1 cellular context compared by ENCODE assay signal in the genomic region with DNA sequence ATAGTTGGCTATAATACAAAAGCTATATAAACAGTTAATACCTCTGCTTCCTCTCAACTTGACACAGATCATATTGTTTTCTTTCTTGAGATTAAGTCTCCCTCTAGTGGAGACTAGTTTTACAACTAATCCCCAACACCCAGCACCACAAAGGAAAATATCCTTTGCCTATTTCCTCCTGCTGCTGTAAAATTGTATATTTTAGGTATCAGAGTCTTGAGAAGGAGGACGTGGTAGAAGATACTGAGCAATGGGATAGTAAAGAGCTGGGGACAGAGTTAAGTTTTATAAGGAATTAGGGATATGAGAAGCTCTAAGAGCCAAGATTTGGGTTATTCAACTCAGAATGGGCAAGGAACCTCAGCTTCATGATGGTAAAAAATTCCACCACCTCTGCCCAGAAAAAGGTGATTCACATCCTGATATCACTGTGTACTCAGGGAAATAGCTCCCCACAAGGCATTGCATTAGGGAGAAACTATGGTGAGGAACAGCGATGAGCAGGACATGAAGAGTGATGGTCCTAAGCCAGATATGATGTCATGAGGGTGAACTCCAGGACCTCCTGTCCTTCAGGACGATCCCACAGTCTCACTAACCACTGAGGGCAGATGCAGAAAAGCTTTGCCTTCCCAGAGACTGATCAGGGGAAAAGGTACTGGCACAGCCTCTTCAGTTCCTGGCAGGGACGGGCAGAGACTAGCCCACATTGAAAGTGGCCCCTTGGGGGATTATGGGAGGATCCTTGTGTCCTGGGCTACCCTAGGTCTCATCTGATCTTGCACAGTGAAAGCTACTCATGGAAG.
TF ChIP-seq lines count a peak whose summit lies in the region.

No MANE protein-coding gene starts in this region.

TF ChIP-seq in GM23338, 12 proteins besides CTCF, POLR2A, EP300 and RAD21 (continued from another document):
- TF ChIP-seq, protein P1, sequence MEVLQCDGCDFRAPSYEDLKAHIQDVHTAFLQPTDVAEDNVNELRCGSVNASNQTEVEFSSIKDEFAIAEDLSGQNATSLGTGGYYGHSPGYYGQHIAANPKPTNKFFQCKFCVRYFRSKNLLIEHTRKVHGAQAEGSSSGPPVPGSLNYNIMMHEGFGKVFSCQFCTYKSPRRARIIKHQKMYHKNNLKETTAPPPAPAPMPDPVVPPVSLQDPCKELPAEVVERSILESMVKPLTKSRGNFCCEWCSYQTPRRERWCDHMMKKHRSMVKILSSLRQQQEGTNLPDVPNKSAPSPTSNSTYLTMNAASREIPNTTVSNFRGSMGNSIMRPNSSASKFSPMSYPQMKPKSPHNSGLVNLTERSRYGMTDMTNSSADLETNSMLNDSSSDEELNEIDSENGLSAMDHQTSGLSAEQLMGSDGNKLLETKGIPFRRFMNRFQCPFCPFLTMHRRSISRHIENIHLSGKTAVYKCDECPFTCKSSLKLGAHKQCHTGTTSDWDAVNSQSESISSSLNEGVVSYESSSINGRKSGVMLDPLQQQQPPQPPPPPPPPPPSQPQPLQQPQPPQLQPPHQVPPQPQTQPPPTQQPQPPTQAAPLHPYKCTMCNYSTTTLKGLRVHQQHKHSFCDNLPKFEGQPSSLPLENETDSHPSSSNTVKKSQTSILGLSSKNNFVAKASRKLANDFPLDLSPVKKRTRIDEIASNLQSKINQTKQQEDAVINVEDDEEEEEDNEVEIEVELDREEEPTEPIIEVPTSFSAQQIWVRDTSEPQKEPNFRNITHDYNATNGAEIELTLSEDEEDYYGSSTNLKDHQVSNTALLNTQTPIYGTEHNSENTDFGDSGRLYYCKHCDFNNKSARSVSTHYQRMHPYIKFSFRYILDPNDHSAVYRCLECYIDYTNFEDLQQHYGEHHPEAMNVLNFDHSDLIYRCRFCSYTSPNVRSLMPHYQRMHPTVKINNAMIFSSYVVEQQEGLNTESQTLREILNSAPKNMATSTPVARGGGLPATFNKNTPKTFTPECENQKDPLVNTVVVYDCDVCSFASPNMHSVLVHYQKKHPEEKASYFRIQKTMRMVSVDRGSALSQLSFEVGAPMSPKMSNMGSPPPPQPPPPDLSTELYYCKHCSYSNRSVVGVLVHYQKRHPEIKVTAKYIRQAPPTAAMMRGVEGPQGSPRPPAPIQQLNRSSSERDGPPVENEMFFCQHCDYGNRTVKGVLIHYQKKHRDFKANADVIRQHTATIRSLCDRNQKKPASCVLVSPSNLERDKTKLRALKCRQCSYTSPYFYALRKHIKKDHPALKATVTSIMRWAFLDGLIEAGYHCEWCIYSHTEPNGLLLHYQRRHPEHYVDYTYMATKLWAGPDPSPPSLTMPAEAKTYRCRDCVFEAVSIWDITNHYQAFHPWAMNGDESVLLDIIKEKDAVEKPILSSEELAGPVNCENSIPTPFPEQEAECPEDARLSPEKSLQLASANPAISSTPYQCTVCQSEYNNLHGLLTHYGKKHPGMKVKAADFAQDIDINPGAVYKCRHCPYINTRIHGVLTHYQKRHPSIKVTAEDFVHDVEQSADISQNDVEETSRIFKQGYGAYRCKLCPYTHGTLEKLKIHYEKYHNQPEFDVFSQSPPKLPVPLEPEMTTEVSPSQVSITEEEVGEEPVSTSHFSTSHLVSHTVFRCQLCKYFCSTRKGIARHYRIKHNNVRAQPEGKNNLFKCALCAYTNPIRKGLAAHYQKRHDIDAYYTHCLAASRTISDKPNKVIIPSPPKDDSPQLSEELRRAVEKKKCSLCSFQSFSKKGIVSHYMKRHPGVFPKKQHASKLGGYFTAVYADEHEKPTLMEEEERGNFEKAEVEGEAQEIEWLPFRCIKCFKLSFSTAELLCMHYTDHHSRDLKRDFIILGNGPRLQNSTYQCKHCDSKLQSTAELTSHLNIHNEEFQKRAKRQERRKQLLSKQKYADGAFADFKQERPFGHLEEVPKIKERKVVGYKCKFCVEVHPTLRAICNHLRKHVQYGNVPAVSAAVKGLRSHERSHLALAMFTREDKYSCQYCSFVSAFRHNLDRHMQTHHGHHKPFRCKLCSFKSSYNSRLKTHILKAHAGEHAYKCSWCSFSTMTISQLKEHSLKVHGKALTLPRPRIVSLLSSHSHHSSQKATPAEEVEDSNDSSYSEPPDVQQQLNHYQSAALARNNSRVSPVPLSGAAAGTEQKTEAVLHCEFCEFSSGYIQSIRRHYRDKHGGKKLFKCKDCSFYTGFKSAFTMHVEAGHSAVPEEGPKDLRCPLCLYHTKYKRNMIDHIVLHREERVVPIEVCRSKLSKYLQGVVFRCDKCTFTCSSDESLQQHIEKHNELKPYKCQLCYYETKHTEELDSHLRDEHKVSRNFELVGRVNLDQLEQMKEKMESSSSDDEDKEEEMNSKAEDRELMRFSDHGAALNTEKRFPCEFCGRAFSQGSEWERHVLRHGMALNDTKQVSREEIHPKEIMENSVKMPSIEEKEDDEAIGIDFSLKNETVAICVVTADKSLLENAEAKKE (CRISPR knock-in tag; IDR thresholded peaks at IDR 0.05), result no peak
- TF ChIP-seq, protein P2, sequence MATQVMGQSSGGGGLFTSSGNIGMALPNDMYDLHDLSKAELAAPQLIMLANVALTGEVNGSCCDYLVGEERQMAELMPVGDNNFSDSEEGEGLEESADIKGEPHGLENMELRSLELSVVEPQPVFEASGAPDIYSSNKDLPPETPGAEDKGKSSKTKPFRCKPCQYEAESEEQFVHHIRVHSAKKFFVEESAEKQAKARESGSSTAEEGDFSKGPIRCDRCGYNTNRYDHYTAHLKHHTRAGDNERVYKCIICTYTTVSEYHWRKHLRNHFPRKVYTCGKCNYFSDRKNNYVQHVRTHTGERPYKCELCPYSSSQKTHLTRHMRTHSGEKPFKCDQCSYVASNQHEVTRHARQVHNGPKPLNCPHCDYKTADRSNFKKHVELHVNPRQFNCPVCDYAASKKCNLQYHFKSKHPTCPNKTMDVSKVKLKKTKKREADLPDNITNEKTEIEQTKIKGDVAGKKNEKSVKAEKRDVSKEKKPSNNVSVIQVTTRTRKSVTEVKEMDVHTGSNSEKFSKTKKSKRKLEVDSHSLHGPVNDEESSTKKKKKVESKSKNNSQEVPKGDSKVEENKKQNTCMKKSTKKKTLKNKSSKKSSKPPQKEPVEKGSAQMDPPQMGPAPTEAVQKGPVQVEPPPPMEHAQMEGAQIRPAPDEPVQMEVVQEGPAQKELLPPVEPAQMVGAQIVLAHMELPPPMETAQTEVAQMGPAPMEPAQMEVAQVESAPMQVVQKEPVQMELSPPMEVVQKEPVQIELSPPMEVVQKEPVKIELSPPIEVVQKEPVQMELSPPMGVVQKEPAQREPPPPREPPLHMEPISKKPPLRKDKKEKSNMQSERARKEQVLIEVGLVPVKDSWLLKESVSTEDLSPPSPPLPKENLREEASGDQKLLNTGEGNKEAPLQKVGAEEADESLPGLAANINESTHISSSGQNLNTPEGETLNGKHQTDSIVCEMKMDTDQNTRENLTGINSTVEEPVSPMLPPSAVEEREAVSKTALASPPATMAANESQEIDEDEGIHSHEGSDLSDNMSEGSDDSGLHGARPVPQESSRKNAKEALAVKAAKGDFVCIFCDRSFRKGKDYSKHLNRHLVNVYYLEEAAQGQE (IDR thresholded peaks at IDR 0.05; ENCODE audit: unreplicated experiment), result no peak
- TF ChIP-seq ZNF114 (CRISPR knock-in tag; IDR thresholded peaks at IDR 0.05), result no peak
- TF ChIP-seq EZH2phosphoT487 (IDR thresholded peaks at IDR 0.05; ENCODE audit: unreplicated experiment), result no peak
- TF ChIP-seq, protein P3, sequence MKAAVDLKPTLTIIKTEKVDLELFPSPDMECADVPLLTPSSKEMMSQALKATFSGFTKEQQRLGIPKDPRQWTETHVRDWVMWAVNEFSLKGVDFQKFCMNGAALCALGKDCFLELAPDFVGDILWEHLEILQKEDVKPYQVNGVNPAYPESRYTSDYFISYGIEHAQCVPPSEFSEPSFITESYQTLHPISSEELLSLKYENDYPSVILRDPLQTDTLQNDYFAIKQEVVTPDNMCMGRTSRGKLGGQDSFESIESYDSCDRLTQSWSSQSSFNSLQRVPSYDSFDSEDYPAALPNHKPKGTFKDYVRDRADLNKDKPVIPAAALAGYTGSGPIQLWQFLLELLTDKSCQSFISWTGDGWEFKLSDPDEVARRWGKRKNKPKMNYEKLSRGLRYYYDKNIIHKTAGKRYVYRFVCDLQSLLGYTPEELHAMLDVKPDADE (IDR thresholded peaks at IDR 0.05), result no peak
- no peak for TF ChIP-seq NANOG (IDR thresholded peaks at IDR 0.05; ENCODE audit: borderline replicate concordance)
- no peak for TF ChIP-seq STAT1 (IDR thresholded peaks at IDR 0.05; ENCODE audit: unreplicated experiment)
- TF ChIP-seq POLR2AphosphoS5 (IDR thresholded peaks at IDR 0.05; ENCODE audit: low read depth), result no peak
- TF ChIP-seq ZNF331 (CRISPR knock-in tag; IDR thresholded peaks at IDR 0.05; ENCODE audit: low read depth), result no peak
- TF ChIP-seq EZH2 (IDR thresholded peaks at IDR 0.05; ENCODE audit: low read depth, unreplicated experiment), result no peak
TF ChIP-seq in GM23338: peak in this region for 0.
